In genomic region chr2:105335469-105335868, GRCh38 we compare ENCODE assay signal across 1 cellular context.
TF ChIP-seq lines count a peak whose summit lies in the region.

No MANE protein-coding gene starts in this region.

TF ChIP-seq in IMR-90, 13 proteins besides CTCF, POLR2A, EP300 and RAD21:
- TF ChIP-seq MAFK (IDR thresholded peaks at IDR 0.05; ENCODE audit: low read depth, low read length) (peak; percentile 95), BHLHE40 (IDR thresholded peaks at IDR 0.05; ENCODE audit: low read depth, low read length) (no peak)
